21 cellular contexts compared by ENCODE assay signal in genomic region chr6:2938004-2938631, GRCh38. TPM values are rescaled to one million over a fixed set of nuclear protein-coding genes. Genes with fewer than 3 reads are reported as not detected.
DNase-seq lines count a peak whose midpoint lies in the region; ATAC-seq, FAIRE-seq and TF ChIP-seq lines count a peak whose summit lies in the region.
"Had no signal": no experiment of that assay in that cellular context is flagged by ENCODE, and none has a peak within 500 bp of the region (broad histone marks: within the 10 kb centered on the region; RNA-seq: fewer than 3 reads in every experiment).

No MANE protein-coding gene starts in this region.

- no peak overlapping the region for H4K8ac ChIP-seq in H1 (ENCODE audit: extremely low read depth, insufficient read depth, low read length)

- peak overlapping the region; percentile 92 for H3K27ac Mint-ChIP-seq in activated T-cell treated with anti-CD3 and anti-CD28 coated beads, Interleukin-2, amount 50 U/mL, for 24 hours
- H3K27ac Mint-ChIP-seq: dendritic cell treated with granulocyte-macrophage colony-stimulating factor and Interleukin-4, amounts not matched to agents 40 ng/mL and 50 ng/mL, for 4 days had no signal

- CTCF ChIA-PET in H1 (lab: Charles Lee; ENCODE audit: partially characterized antibody): interaction anchor here (0.6 to 17.1 kb wide), 6 partner anchors 11 to 96 kb away, joined by 3 to 293 read pairs (median 18); partner anchors contain the start of gene SERPINB1

- H3F3A ChIP-seq in MM.1S (ENCODE audit: insufficient read depth, low read length): peaks cover 49% of the 10 kb centered on the region

- peak overlapping the region; percentile 57 for H3K4me3 Mint-ChIP-seq in activated T-cell treated with anti-CD3 and anti-CD28 coated beads, Interleukin-2, amount 50 U/mL, for 24 hours
- H3K4me3 Mint-ChIP-seq: dendritic cell treated with granulocyte-macrophage colony-stimulating factor and Interleukin-4, amounts not matched to agents 40 ng/mL and 50 ng/mL, for 4 days; stimulated activated memory B cell treated with anti-CD40 and anti-IgM and Interleukin-4, amounts not matched to agents 10 μg/mL and 1 μg/mL and 100 μg/mL, for 72 hours had no signal

- TF ChIP-seq EP300 in H1 (IDR thresholded peaks at IDR 0.05; ENCODE audit: borderline replicate concordance in 1 of 2, low read depth in 2 of 2, low read length in 2 of 2): no peak

- in situ Hi-C loops in gastrocnemius medialis (cut with MboI; ENCODE audit: low sequenced_read_pairs in 4 of 4): loop anchor here in 2 of 4 donors (10.0 kb wide), 2 partner anchors 93 to 153 kb away; partner anchors contain the start of gene SERPINB1 (in 2 of the 2)

- no peaks in the 10 kb centered on the region; the same call in 1 of the 2 replicates for H4K20me1 ChIP-seq in MM.1S (ENCODE audit: insufficient read depth, low read length)
- H4K20me1 ChIP-seq in H1 (replicated peaks in 1 of 2; ENCODE audit: control insufficient read depth in 1 of 2, insufficient read depth in 2 of 2, low read length in 2 of 2): no peaks in the 10 kb centered on the region

- no peak overlapping the region for H2BK5ac ChIP-seq in H1 (ENCODE audit: low read depth, low read length)

- H3K4me1 ChIP-seq in MM.1S (ENCODE audit: low read length) (peaks cover 30% of the 10 kb centered on the region), H1 (replicated peaks in 1 of 4; ENCODE audit: control insufficient read depth in 3 of 4, insufficient read depth in 4 of 4, low read length in 3 of 4) (peaks cover 0 to under 1% (median 0%) of the 10 kb centered on the region in 4 experiments; a peak in 2 of 7 replicates), gastrocnemius medialis (peaks cover 9% of the 10 kb centered on the region in 2 donors), left lung (peaks cover 0 to 17% of the 10 kb centered on the region in 2 donors)

- H3K14ac ChIP-seq in H1 (ENCODE audit: insufficient read length): no peak overlapping the region

- no peaks in the 10 kb centered on the region for H3K9me2 ChIP-seq in MM.1S (replicated peaks; ENCODE audit: insufficient read depth, low read length)

- H3K9ac ChIP-seq in MM.1S (ENCODE audit: low read length) (no peak overlapping the region), H1 (replicated peaks in 1 of 4; ENCODE audit: extremely low read depth in 1 of 4, low read depth in 3 of 4, low read length in 3 of 4) (no peak overlapping the region)

- H3K79me2 ChIP-seq in MM.1S (ENCODE audit: low read length) (no peaks in the 10 kb centered on the region), H1 (ENCODE audit: control insufficient read depth in 1 of 2, insufficient read depth in 2 of 2, low read length in 2 of 2) (no peaks in the 10 kb centered on the region)

- H3K23ac ChIP-seq in H1 (ENCODE audit: insufficient read length): no peak overlapping the region

- H2BK15ac ChIP-seq in H1 (ENCODE audit: low read length): peak overlapping the region; percentile 65; the same call in 1 of the 2 replicates

- 92% methylated on average over 16 of the region's 16 CpGs; no CpG with 5 or more reads in 1 of the 2 experiments for WGBS in H1 (ENCODE audit: extremely low coverage in 1 of 2, insufficient coverage in 1 of 2, insufficient read length in 1 of 2, insufficient replicate concordance in 2 of 2, low coverage in 1 of 2, low lambda C conversion rate in 2 of 2, missing lambda C conversion rate in 1 of 2), 2 experiments

- H2AFZ ChIP-seq in MM.1S (ENCODE audit: low read length): no peak overlapping the region
- H2AFZ ChIP-seq in H1 (ENCODE audit: low read length): 0 out of 2 replicates have a peak overlapping the region, but pooled peaks have one; percentile 26
- H2AFZ ChIP-seq: PC-9 had no signal

- H2AK5ac ChIP-seq in H1 (ENCODE audit: low read depth, low read length): no peak overlapping the region

- no peaks in the 10 kb centered on the region for H3K23me2 ChIP-seq in H1 (ENCODE audit: low read depth, low read length)

- peak overlapping the region; percentile 63 for H3K4me2 ChIP-seq in MM.1S (ENCODE audit: low read depth, low read length)
- no peak overlapping the region for H3K4me2 ChIP-seq in H1 (ENCODE audit: insufficient read depth in 1 of 2, low read depth in 2 of 2, low read length in 2 of 2)
- H3K4me2 ChIP-seq: PC-9 had no signal

- H3K36me3 Mint-ChIP-seq in activated T-cell treated with anti-CD3 and anti-CD28 coated beads, Interleukin-2, amount 50 U/mL, for 24 hours (ENCODE audit: low read depth): peaks cover 42% of the 10 kb centered on the region
- H3K36me3 Mint-ChIP-seq: stimulated activated memory B cell treated with anti-CD40 and anti-IgM and Interleukin-4, amounts not matched to agents 10 μg/mL and 1 μg/mL and 100 μg/mL, for 72 hours had no signal

- H3K27me3 ChIP-seq in MM.1S (replicated peaks; ENCODE audit: insufficient read depth, low read length) (peaks cover 36% of the 10 kb centered on the region), H1 (replicated peaks in 1 of 4; ENCODE audit: control insufficient read depth in 3 of 4, extremely low read depth in 1 of 4, insufficient read depth in 3 of 4, low read length in 3 of 4) (no peaks in the 10 kb centered on the region; a peak in 1 of 7 replicates), gastrocnemius medialis (no peaks in the 10 kb centered on the region), left lung (no peaks in the 10 kb centered on the region)
- H3K27me3 ChIP-seq: esophagus squamous epithelium had no signal

- H3K56ac ChIP-seq in H1 (replicated peaks; ENCODE audit: insufficient read length, low read depth, low read length): no peak overlapping the region

- H3K4me3 ChIP-seq in MM.1S (ENCODE audit: low read length) (no peak overlapping the region), H1 (ENCODE audit: extremely low read depth in 1 of 4, insufficient read depth in 2 of 4, low read depth in 3 of 4, low read length in 4 of 4) (no peak overlapping the region), gastrocnemius medialis (no peak overlapping the region), left lung (no peak overlapping the region)
- H3K4me3 ChIP-seq: esophagus squamous epithelium, PC-9, skin epidermis had no signal

- H3K27me3 Mint-ChIP-seq in activated T-cell treated with anti-CD3 and anti-CD28 coated beads, Interleukin-2, amount 50 U/mL, for 24 hours: no peaks in the 10 kb centered on the region
- H3K27me3 Mint-ChIP-seq: dendritic cell treated with granulocyte-macrophage colony-stimulating factor and Interleukin-4, amounts not matched to agents 40 ng/mL and 50 ng/mL, for 4 days; stimulated activated memory B cell treated with anti-CD40 and anti-IgM and Interleukin-4, amounts not matched to agents 10 μg/mL and 1 μg/mL and 100 μg/mL, for 72 hours had no signal

- POLR2A ChIA-PET in H1 (lab: Charles Lee; ENCODE audit: partially characterized antibody): interaction anchor here (1.0 kb wide), 1 partner anchor 67 kb away, joined by 3 read pairs; no protein-coding TSS in a partner anchor

- intact Hi-C loops in sciatic nerve (cut with DNase I): loop anchor here (10.0 kb wide), 1 partner anchor 153 kb away; no protein-coding TSS in a partner anchor
- intact Hi-C loops in gastrocnemius medialis (cut with DNase I; ENCODE audit: low total_unique reads): no loop called here
- intact Hi-C loops in left lung (cut with DNase I): no loop called here

- no peak overlapping the region for H3K27ac ChIP-seq in MM.1S (ENCODE audit: low read length)
- H3K27ac ChIP-seq in H1 (ENCODE audit: low read depth, low read length): no peak overlapping the region
- H3K27ac ChIP-seq in gastrocnemius medialis: no peak overlapping the region
- no peak overlapping the region for H3K27ac ChIP-seq in left lung
- H3K27ac ChIP-seq: esophagus squamous epithelium, PC-9, VCaP had no signal

- H2BK20ac ChIP-seq in H1 (ENCODE audit: low read length): 0 out of 2 replicates have a peak overlapping the region, but pooled peaks have one; percentile 40

- no peak overlapping the region for H4K5ac ChIP-seq in H1 (ENCODE audit: insufficient read length, low read depth, low read length)

- DNase-seq in activated T-cell treated with anti-CD3 and anti-CD28 coated beads, Interleukin-2, amount 50 U/mL, for 24 hours: no peak
- no peak for DNase-seq in activated T-cell treated with anti-CD3 and anti-CD28 coated beads, Interleukin-2, amount 50 U/mL, for 48 hours
- DNase-seq in MM.1S (no peak), H1 (ENCODE audit: low read depth in 1 of 2, low spot score in 2 of 2) (peak in 1 of 2 experiments; percentile 41), sciatic nerve (ENCODE audit: low spot score) (peak; percentile 42), gastrocnemius medialis (no peak), left lung (no peak)
- no peak for DNase-seq in stimulated activated naive CD4-positive, alpha-beta T cell (lab: John Stamatoyannopoulos, UW)
- DNase-seq: ACHN, COR-L47, esophagus squamous epithelium, NCI-H2081, PC-9 had no signal

- H3K9me3 Mint-ChIP-seq in activated T-cell treated with anti-CD3 and anti-CD28 coated beads, Interleukin-2, amount 50 U/mL, for 24 hours: peaks cover 19% of the 10 kb centered on the region
- H3K9me3 Mint-ChIP-seq: dendritic cell treated with granulocyte-macrophage colony-stimulating factor and Interleukin-4, amounts not matched to agents 40 ng/mL and 50 ng/mL, for 4 days had no signal

- H4K91ac ChIP-seq in H1 (replicated peaks; ENCODE audit: insufficient read length, low read length): no peak overlapping the region

- H3K18ac ChIP-seq in H1 (ENCODE audit: extremely low read depth, low read length): no peak overlapping the region

- TF ChIP-seq POLR2A in H1 (IDR thresholded peaks at IDR 0.05; ENCODE audit: control extremely low read depth in 1 of 2, low read depth in 2 of 2, low read length in 2 of 2): no peak
- no peak for TF ChIP-seq POLR2A in gastrocnemius medialis (IDR thresholded peaks at IDR 0.05)

- H3K36me3 ChIP-seq in MM.1S (replicated peaks; ENCODE audit: insufficient read depth, low read length) (no peaks in the 10 kb centered on the region), H1 (ENCODE audit: control insufficient read depth in 2 of 4, insufficient read depth in 4 of 4, low read length in 3 of 4) (no peaks in the 10 kb centered on the region), gastrocnemius medialis (no peaks in the 10 kb centered on the region), left lung (no peaks in the 10 kb centered on the region)
- H3K36me3 ChIP-seq: esophagus squamous epithelium had no signal

- no peak overlapping the region for H3K4ac ChIP-seq in H1 (replicated peaks; ENCODE audit: insufficient read length, low read depth, low read length)

- TF ChIP-seq RAD21 in H1 (IDR thresholded peaks at IDR 0.05 in 1 of 2, conservative IDR thresholded peaks at IDR 0.05 in 1 of 2; ENCODE audit: low read depth in 2 of 2, low read length in 2 of 2): no peak

- no peak for FAIRE-seq in H1 (lab: Jason Lieb, UNC)
- FAIRE-seq: G401.6, GM12891, keratinocyte, urothelium cell line had no signal

- no peak overlapping the region for H2BK120ac ChIP-seq in H1 (replicated peaks; ENCODE audit: low read depth, low read length)

- H2BK12ac ChIP-seq in H1 (ENCODE audit: low read depth, low read length): peak overlapping the region; percentile 85; the same call in 1 of the 2 replicates

- TF ChIP-seq CTCF in MM.1S (IDR thresholded peaks at IDR 0.05; ENCODE audit: low read length) (no peak), H1 (IDR thresholded peaks at IDR 0.05; ENCODE audit: control extremely low read depth in 1 of 3, insufficient read depth in 1 of 3, low read depth in 1 of 3, low read length in 3 of 3) (no peak), gastrocnemius medialis (IDR thresholded peaks at IDR 0.05 in 4 of 5, conservative IDR thresholded peaks at IDR 0.05 in 1 of 5) (no peak), left lung (IDR thresholded peaks at IDR 0.05) (no peak)

- H3K4me1 Mint-ChIP-seq in activated T-cell treated with anti-CD3 and anti-CD28 coated beads, Interleukin-2, amount 50 U/mL, for 24 hours (ENCODE audit: low read depth): peaks cover 61% of the 10 kb centered on the region

- ATAC-seq in sciatic nerve (no peak), gastrocnemius medialis (no peak), left lung (no peak)
- ATAC-seq: stimulated activated memory B cell treated with anti-CD40 and anti-IgM and Interleukin-4, amounts not matched to agents 10 μg/mL and 1 μg/mL and 100 μg/mL, for 72 hours had no signal

- H3K9me3 ChIP-seq in MM.1S (replicated peaks; ENCODE audit: insufficient read depth, low read length): no peaks in the 10 kb centered on the region
- H3K9me3 ChIP-seq in H1 (ENCODE audit: insufficient read depth in 2 of 2, low read depth in 1 of 2, low read length in 1 of 2): no peaks in the 10 kb centered on the region; a peak in 2 of 4 replicates
- no peaks in the 10 kb centered on the region for H3K9me3 ChIP-seq in gastrocnemius medialis
- peaks cover 0 to 2% of the 10 kb centered on the region in 2 donors for H3K9me3 ChIP-seq in left lung
- H3K9me3 ChIP-seq: esophagus squamous epithelium had no signal

- no peaks in the 10 kb centered on the region for H3K79me1 ChIP-seq in H1 (ENCODE audit: low read depth, low read length)

RNA-seq across cellular contexts. Expression of gene SERPINB6, which starts 33.2 kb away (rescaled TPM):
- total RNA-seq in H1 (2021; fragmentation: NEBNext Ultra II Directional; extraction: Animal tissue kit (Norgen Biotek cat#: 25700)): 29.4 and 31.2 TPM in 2 replicates
- polyA plus RNA-seq in H1 (2011; rRNA removed): 27.2 and 29.5 TPM in 2 replicates
- polyA plus RNA-seq in H1 (2011; cell fraction: cytosol; rRNA removed): 32.8 TPM
- polyA plus RNA-seq in H1 (2011; cell fraction: nucleus; rRNA removed): 24.9 TPM
- polyA plus RNA-seq in H1 (2012, experiment 1 of 2): 27.7 to 33.6 TPM (median 29.1 TPM) in 4 replicates
- polyA plus RNA-seq in H1 (2012, experiment 2 of 2): 22.1 TPM
- polyA plus RNA-seq in H1 (2013, experiment 1 of 2): 31.5 TPM
- 31.6 TPM for polyA plus RNA-seq in H1 (2013, experiment 2 of 2)
- 13.3 and 15.1 TPM in 2 replicates for polyA minus RNA-seq in H1 (2011; rRNA and poly(A)+ RNA removed)
- polyA minus RNA-seq in H1 (2011; cell fraction: cytosol; rRNA and poly(A)+ RNA removed): 12.4 TPM
- 9.6 TPM for polyA minus RNA-seq in H1 (2011; cell fraction: nucleus; rRNA and poly(A)+ RNA removed)
- 122 TPM for total RNA-seq in sciatic nerve
- total RNA-seq in gastrocnemius medialis: 100 to 1,000 TPM; 114 to 260 (median 189) TPM
- total RNA-seq in left lung: 100 to 1,000 TPM in 1 of 2 donors, 10 to 100 TPM in 1; 99.3 to 134 TPM

RNA-seq across cellular contexts. Expression of gene SERPINB9, which starts 35.0 kb away (rescaled TPM):
- 63.5 and 66.8 TPM in 2 replicates for total RNA-seq in H1 (2021; fragmentation: NEBNext Ultra II Directional; extraction: Animal tissue kit (Norgen Biotek cat#: 25700))
- 53.5 and 93.8 TPM in 2 replicates for polyA plus RNA-seq in H1 (2011; rRNA removed)
- polyA plus RNA-seq in H1 (2011; cell fraction: cytosol; rRNA removed): 58.9 TPM
- 23.5 TPM for polyA plus RNA-seq in H1 (2011; cell fraction: nucleus; rRNA removed)
- 56.9 to 68.1 TPM (median 58.4 TPM) in 4 replicates for polyA plus RNA-seq in H1 (2012, experiment 1 of 2)
- 26.8 TPM for polyA plus RNA-seq in H1 (2012, experiment 2 of 2)
- polyA plus RNA-seq in H1 (2013, experiment 1 of 2): 31.2 TPM
- 29.8 TPM for polyA plus RNA-seq in H1 (2013, experiment 2 of 2)
- polyA minus RNA-seq in H1 (2011; rRNA and poly(A)+ RNA removed): 100 and 149 TPM in 2 replicates
- 53.1 TPM for polyA minus RNA-seq in H1 (2011; cell fraction: cytosol; rRNA and poly(A)+ RNA removed)
- 25.0 TPM for polyA minus RNA-seq in H1 (2011; cell fraction: nucleus; rRNA and poly(A)+ RNA removed)
- total RNA-seq in sciatic nerve (34.1 TPM), gastrocnemius medialis (1 to 10 TPM; 1.0 to 2.1 (median 1.6) TPM), left lung (10 to 100 TPM in 1 of 2 donors, 1 to 10 TPM in 1; 7.6 to 17.0 TPM)
